In the genomic region with DNA sequence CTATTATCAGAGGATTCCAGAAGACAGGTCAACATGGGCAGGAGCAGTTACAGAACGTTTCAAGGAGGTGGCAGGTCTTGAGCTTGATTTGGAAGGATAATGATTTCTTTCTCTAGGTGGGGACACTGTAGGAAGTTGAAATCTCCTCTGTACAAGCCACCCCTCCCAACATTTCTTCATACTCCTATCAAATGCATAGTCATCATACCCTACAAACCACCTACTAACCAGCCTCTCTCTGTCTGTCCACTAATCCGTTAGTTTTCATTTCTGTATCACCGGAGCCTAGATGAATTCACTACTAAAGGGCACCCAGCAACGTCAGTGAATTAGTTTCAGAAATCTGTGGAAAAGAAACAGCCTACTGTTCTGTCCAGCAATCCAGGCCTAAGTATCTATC, we compare ENCODE assay signal across 1 cellular context.
TF ChIP-seq lines count a peak whose summit lies in the region.

No MANE protein-coding gene starts in this region.

TF ChIP-seq in HepG2, 621 proteins besides CTCF, POLR2A, EP300 and RAD21:
- TF ChIP-seq, protein P1, sequence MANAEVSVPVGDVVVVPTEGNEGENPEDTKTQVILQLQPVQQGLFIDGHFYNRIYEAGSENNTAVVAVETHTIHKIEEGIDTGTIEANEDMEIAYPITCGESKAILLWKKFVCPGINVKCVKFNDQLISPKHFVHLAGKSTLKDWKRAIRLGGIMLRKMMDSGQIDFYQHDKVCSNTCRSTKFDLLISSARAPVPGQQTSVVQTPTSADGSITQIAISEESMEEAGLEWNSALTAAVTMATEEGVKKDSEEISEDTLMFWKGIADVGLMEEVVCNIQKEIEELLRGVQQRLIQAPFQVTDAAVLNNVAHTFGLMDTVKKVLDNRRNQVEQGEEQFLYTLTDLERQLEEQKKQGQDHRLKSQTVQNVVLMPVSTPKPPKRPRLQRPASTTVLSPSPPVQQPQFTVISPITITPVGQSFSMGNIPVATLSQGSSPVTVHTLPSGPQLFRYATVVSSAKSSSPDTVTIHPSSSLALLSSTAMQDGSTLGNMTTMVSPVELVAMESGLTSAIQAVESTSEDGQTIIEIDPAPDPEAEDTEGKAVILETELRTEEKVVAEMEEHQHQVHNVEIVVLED (CRISPR knock-in tag; IDR thresholded peaks at IDR 0.05; ENCODE audit: borderline replicate concordance), result no peak
- TF ChIP-seq NKX3-1 (CRISPR knock-in tag; IDR thresholded peaks at IDR 0.05) (no peak), ZNF550 (CRISPR knock-in tag; IDR thresholded peaks at IDR 0.05; ENCODE audit: borderline replicate concordance) (no peak), ZNF296 (CRISPR knock-in tag; conservative IDR thresholded peaks at IDR 0.05) (no peak), HNF4A (CRISPR knock-in tag; IDR thresholded peaks at IDR 0.05) (no peak), IKZF1 (IDR thresholded peaks at IDR 0.05) (no peak), ZNF788 (CRISPR knock-in tag; IDR thresholded peaks at IDR 0.05; ENCODE audit: borderline replicate concordance) (no peak), TCF7 (IDR thresholded peaks at IDR 0.05; ENCODE audit: low read depth) (no peak), ZNF350 (CRISPR knock-in tag; IDR thresholded peaks at IDR 0.05; ENCODE audit: borderline replicate concordance, low read depth) (no peak), KLF6 (CRISPR knock-in tag; IDR thresholded peaks at IDR 0.05) (no peak), ETV6 (CRISPR knock-in tag; conservative IDR thresholded peaks at IDR 0.05) (no peak), KDM5B (CRISPR knock-in tag; IDR thresholded peaks at IDR 0.05; ENCODE audit: borderline replicate concordance) (no peak), TRIM24 (CRISPR knock-in tag; IDR thresholded peaks at IDR 0.05) (no peak)
- TF ChIP-seq, protein P2, sequence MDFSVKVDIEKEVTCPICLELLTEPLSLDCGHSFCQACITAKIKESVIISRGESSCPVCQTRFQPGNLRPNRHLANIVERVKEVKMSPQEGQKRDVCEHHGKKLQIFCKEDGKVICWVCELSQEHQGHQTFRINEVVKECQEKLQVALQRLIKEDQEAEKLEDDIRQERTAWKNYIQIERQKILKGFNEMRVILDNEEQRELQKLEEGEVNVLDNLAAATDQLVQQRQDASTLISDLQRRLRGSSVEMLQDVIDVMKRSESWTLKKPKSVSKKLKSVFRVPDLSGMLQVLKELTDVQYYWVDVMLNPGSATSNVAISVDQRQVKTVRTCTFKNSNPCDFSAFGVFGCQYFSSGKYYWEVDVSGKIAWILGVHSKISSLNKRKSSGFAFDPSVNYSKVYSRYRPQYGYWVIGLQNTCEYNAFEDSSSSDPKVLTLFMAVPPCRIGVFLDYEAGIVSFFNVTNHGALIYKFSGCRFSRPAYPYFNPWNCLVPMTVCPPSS (IDR thresholded peaks at IDR 0.05), result no peak
- TF ChIP-seq, protein P3, sequence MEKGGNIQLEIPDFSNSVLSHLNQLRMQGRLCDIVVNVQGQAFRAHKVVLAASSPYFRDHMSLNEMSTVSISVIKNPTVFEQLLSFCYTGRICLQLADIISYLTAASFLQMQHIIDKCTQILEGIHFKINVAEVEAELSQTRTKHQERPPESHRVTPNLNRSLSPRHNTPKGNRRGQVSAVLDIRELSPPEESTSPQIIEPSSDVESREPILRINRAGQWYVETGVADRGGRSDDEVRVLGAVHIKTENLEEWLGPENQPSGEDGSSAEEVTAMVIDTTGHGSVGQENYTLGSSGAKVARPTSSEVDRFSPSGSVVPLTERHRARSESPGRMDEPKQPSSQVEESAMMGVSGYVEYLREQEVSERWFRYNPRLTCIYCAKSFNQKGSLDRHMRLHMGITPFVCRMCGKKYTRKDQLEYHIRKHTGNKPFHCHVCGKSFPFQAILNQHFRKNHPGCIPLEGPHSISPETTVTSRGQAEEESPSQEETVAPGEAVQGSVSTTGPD (CRISPR knock-in tag; IDR thresholded peaks at IDR 0.05), result no peak
- TF ChIP-seq, protein P4, sequence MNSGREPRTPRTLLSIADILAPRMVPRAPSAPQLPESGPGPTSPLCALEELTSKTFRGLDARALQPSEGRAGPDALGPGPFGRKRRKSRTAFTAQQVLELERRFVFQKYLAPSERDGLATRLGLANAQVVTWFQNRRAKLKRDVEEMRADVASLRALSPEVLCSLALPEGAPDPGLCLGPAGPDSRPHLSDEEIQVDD (CRISPR knock-in tag; IDR thresholded peaks at IDR 0.05; ENCODE audit: borderline replicate concordance), result no peak
- TF ChIP-seq, protein P5, sequence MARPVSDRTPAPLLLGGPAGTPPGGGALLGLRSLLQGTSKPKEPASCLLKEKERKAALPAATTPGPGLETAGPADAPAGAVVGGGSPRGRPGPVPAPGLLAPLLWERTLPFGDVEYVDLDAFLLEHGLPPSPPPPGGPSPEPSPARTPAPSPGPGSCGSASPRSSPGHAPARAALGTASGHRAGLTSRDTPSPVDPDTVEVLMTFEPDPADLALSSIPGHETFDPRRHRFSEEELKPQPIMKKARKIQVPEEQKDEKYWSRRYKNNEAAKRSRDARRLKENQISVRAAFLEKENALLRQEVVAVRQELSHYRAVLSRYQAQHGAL (CRISPR knock-in tag; IDR thresholded peaks at IDR 0.05; ENCODE audit: not compliant biosample characterization), result no peak
